Comparison of ENCODE assay signal across 12 cellular contexts in the genomic region with DNA sequence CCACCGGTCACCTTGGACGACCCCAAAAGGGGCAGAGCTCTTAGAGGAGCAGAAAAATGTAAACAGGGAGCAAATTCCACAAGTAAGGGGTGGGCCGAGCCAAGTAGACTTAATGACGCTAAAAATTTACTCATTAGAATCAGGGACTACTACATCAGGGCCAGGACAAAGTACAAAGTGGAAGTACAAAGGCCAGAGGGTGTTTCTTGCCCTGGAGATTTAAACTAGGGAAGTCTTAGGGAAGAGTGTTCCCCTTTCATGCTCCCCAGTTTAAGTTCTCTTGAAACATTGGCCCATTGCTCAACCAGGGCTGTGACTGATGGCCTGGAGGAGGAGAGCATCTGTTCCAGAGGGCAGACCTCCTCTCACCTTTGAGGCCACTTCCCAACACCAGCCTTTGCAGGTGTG. TPM values are rescaled to one million over a fixed set of nuclear protein-coding genes. Genes with fewer than 3 reads are reported as not detected.
A peak's percentile ranks its signal among the peaks of the same experiment; 100 is the strongest.
DNase-seq lines count a peak whose midpoint lies in the region; ATAC-seq and TF ChIP-seq lines count a peak whose summit lies in the region.
"Had no signal": no experiment of that assay in that cellular context is flagged by ENCODE, and none has a peak within 500 bp of the region (broad histone marks: within the 10 kb centered on the region; RNA-seq: fewer than 3 reads in every experiment).

No MANE protein-coding gene starts in this region.

- WGBS in stomach, 5 donors: 17 to 33% (median 22%) methylated on average over 4 of the region's 4 CpGs
- 1 to 22% (median 8%) methylated on average over 4 of the region's 4 CpGs for WGBS in ovary, 3 donors

- peaks cover 30% of the 10 kb centered on the region for H3K36me3 Mint-ChIP-seq in activated naive CD8-positive, alpha-beta T cell treated with anti-CD3 and anti-CD28 coated beads, Interleukin-2, amount 50 U/mL, for 24 hours (ENCODE audit: low read depth)
- peaks cover 20% of the 10 kb centered on the region for H3K36me3 Mint-ChIP-seq in activated naive CD8-positive, alpha-beta T cell treated with anti-CD3 and anti-CD28 coated beads for 36 hours

- TF ChIP-seq CTCF in RWPE2 (IDR thresholded peaks at IDR 0.05; ENCODE audit: poor library complexity, severe bottlenecking) (no peak), stomach (IDR thresholded peaks at IDR 0.05) (no peak), foreskin keratinocyte (conservative IDR thresholded peaks at IDR 0.05) (no peak), ovary (IDR thresholded peaks at IDR 0.05) (no peak)

- H3K36me3 ChIP-seq in RWPE2 (ENCODE audit: low read depth) (peaks cover 49% of the 10 kb centered on the region), stomach (peaks cover 0 to 18% (median 2%) of the 10 kb centered on the region in 4 donors), ovary (no peaks in the 10 kb centered on the region)
- H3K36me3 ChIP-seq: upper lobe of left lung had no signal

- H3K9me3 ChIP-seq in RWPE2 (ENCODE audit: severe bottlenecking): no peaks in the 10 kb centered on the region
- no peaks in the 10 kb centered on the region for H3K9me3 ChIP-seq in stomach
- H3K9me3 ChIP-seq in ovary: no peaks in the 10 kb centered on the region
- H3K9me3 ChIP-seq: body of pancreas, upper lobe of left lung had no signal

- intact Hi-C loops in stomach (cut with DNase I; ENCODE audit: low total_unique reads): no loop called here
- intact Hi-C loops in ovary (cut with DNase I): loop anchor here in 1 of 4 donors (10.0 kb wide), 1 partner anchor 52 kb away; a partner anchor contains a TSS

- no peaks in the 10 kb centered on the region for H3K27me3 ChIP-seq in RWPE2 (ENCODE audit: insufficient read depth, poor library complexity, severe bottlenecking)
- no peaks in the 10 kb centered on the region for H3K27me3 ChIP-seq in stomach
- no peaks in the 10 kb centered on the region for H3K27me3 ChIP-seq in foreskin keratinocyte
- H3K27me3 ChIP-seq in ovary: no peaks in the 10 kb centered on the region
- H3K27me3 ChIP-seq: body of pancreas, upper lobe of left lung had no signal

- peak overlapping the region; percentile 55 for H3K27ac Mint-ChIP-seq in activated naive CD8-positive, alpha-beta T cell treated with anti-CD3 and anti-CD28 coated beads, Interleukin-2, amount 50 U/mL, for 24 hours
- H3K27ac Mint-ChIP-seq in activated naive CD8-positive, alpha-beta T cell treated with anti-CD3 and anti-CD28 coated beads for 36 hours: no peak overlapping the region

- no peak for TF ChIP-seq POLR2A in stomach (IDR thresholded peaks at IDR 0.05)
- TF ChIP-seq POLR2A in ovary (IDR thresholded peaks at IDR 0.05): no peak

- H3K27me3 Mint-ChIP-seq in activated naive CD8-positive, alpha-beta T cell treated with anti-CD3 and anti-CD28 coated beads, Interleukin-2, amount 50 U/mL, for 24 hours: no peaks in the 10 kb centered on the region
- H3K27me3 Mint-ChIP-seq in activated naive CD8-positive, alpha-beta T cell treated with anti-CD3 and anti-CD28 coated beads for 36 hours: no peaks in the 10 kb centered on the region
- H3K27me3 Mint-ChIP-seq: activated T-cell treated with anti-CD3 and anti-CD28 coated beads, Interleukin-2, amount 50 U/mL, for 24 hours had no signal

- DNase-seq in activated naive CD8-positive, alpha-beta T cell treated with anti-CD3 and anti-CD28 coated beads, Interleukin-2, amount 50 U/mL, for 24 hours: no peak
- DNase-seq in activated naive CD8-positive, alpha-beta T cell treated with anti-CD3 and anti-CD28 coated beads for 36 hours: no peak
- DNase-seq in RWPE2 (ENCODE audit: low spot score): no peak
- peak; percentile 48 for DNase-seq in iris pigment epithelial cell (ENCODE audit: low read depth)
- no peak for DNase-seq in stomach
- no peak for DNase-seq in GM19238 (ENCODE audit: insufficient read length, low spot score)
- DNase-seq in foreskin keratinocyte: no peak
- DNase-seq in ovary: no peak
- DNase-seq: activated T-cell treated with anti-CD3 and anti-CD28 coated beads, Interleukin-2, amount 50 U/mL, for 24 hours; DND-41 had no signal

- H3K4me1 Mint-ChIP-seq in activated naive CD8-positive, alpha-beta T cell treated with anti-CD3 and anti-CD28 coated beads, Interleukin-2, amount 50 U/mL, for 24 hours: peaks cover 56% of the 10 kb centered on the region
- H3K4me1 Mint-ChIP-seq in activated naive CD8-positive, alpha-beta T cell treated with anti-CD3 and anti-CD28 coated beads for 36 hours: peaks cover 33% of the 10 kb centered on the region

- H3K4me1 ChIP-seq in RWPE2 (ENCODE audit: insufficient read depth, poor library complexity, severe bottlenecking): peaks cover 28% of the 10 kb centered on the region
- H3K4me1 ChIP-seq in stomach: peaks cover 7 to 51% (median 29%) of the 10 kb centered on the region in 4 donors
- peaks cover 21% of the 10 kb centered on the region for H3K4me1 ChIP-seq in foreskin keratinocyte
- H3K4me1 ChIP-seq in ovary (ENCODE audit: insufficient read depth): peaks cover 10% of the 10 kb centered on the region

- TF ChIP-seq EP300 in stomach (IDR thresholded peaks at IDR 0.05) (no peak), ovary (IDR thresholded peaks at IDR 0.05) (no peak)

- no peak for ATAC-seq in activated naive CD8-positive, alpha-beta T cell treated with anti-CD3 and anti-CD28 coated beads, Interleukin-2, amount 50 U/mL, for 24 hours
- no peak for ATAC-seq in RWPE2 (ENCODE audit: low read depth)
- no peak for ATAC-seq in foreskin keratinocyte
- ATAC-seq: body of pancreas had no signal

- no peak overlapping the region for H3K4me3 Mint-ChIP-seq in activated naive CD8-positive, alpha-beta T cell treated with anti-CD3 and anti-CD28 coated beads, Interleukin-2, amount 50 U/mL, for 24 hours
- no peak overlapping the region for H3K4me3 Mint-ChIP-seq in activated naive CD8-positive, alpha-beta T cell treated with anti-CD3 and anti-CD28 coated beads for 36 hours

- H3K9me3 Mint-ChIP-seq in activated naive CD8-positive, alpha-beta T cell treated with anti-CD3 and anti-CD28 coated beads, Interleukin-2, amount 50 U/mL, for 24 hours: no peaks in the 10 kb centered on the region
- H3K9me3 Mint-ChIP-seq in activated naive CD8-positive, alpha-beta T cell treated with anti-CD3 and anti-CD28 coated beads for 36 hours: no peaks in the 10 kb centered on the region
- H3K9me3 Mint-ChIP-seq: activated T-cell treated with anti-CD3 and anti-CD28 coated beads, Interleukin-2, amount 50 U/mL, for 24 hours had no signal

- H3K27ac ChIP-seq in RWPE2 (ENCODE audit: poor library complexity, severe bottlenecking) (peak overlapping the region; percentile 44), stomach (peak overlapping the region in 4 of 5 donors; percentile 8 to 42 (median 20)), foreskin keratinocyte (no peak overlapping the region), ovary (no peak overlapping the region)
- H3K27ac ChIP-seq: body of pancreas had no signal

- H3K4me3 ChIP-seq in RWPE2 (ENCODE audit: severe bottlenecking): no peak overlapping the region
- no peak overlapping the region for H3K4me3 ChIP-seq in stomach
- no peak overlapping the region for H3K4me3 ChIP-seq in ovary
- H3K4me3 ChIP-seq: body of pancreas, upper lobe of left lung had no signal

RNA-seq across cellular contexts. Expression of a gene that starts 48.6 kb away (rescaled TPM):
- total RNA-seq in activated naive CD8-positive, alpha-beta T cell treated with anti-CD3 and anti-CD28 coated beads for 36 hours: 10 to 100 TPM; 21.8 to 23.2 TPM
- total RNA-seq in stomach (100 to 1,000 TPM in 1 of 5 donors, 10 to 100 TPM in 4; 17.7 to 107 (median 33.9) TPM), foreskin keratinocyte (45.6 and 46.9 TPM in 2 replicates), ovary (10 to 100 TPM; 32.2 to 77.0 (median 55.1) TPM)
- polyA plus RNA-seq in stomach (1 to 10 TPM; 4.2 to 9.8 (median 5.4) TPM), foreskin keratinocyte (6.1 and 7.4 TPM in 2 replicates), ovary (10 to 100 TPM; 11.4 to 12.1 TPM)

Comparison
In these comparisons a context has a peak if more than half of its experiments do, and no peak if none do; other contexts are left out.
1. H3K27ac ChIP-seq: peak in RWPE2 (single experiment) and stomach (4 of 5); none in foreskin keratinocyte (single experiment) and ovary (0 of 2).